Comparison of ENCODE assay signal across 4 cellular contexts in the genomic region with DNA sequence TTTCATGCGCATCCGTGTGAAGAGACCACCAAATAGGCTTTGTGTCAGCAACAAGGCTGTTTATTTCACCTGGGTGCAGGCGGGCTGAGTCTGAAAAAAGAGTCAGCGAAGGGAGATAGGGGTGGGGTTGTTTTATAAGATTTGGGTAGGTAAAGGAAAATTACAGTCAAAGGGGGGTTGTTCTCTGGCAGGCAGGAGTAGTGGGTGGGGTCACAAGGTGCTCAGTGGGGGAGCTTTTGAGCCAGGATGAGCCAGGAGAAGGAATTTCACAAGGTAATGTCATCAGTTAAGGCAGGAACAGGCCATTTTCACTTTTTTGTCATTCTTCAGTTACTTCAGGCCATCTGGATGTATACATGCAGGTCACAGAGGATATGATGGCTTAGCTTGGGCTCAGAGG. TPM values are rescaled to one million over a fixed set of nuclear protein-coding genes. Genes with fewer than 3 reads are reported as not detected.
"Had no signal": no experiment of that assay in that cellular context is flagged by ENCODE, and none has a peak within 500 bp of the region (broad histone marks: within the 10 kb centered on the region; RNA-seq: fewer than 3 reads in every experiment).

No MANE protein-coding gene starts in this region.

RNA-seq across cellular contexts. Expression of gene STRIT1, which starts 19.0 kb away (rescaled TPM):
- total RNA-seq: LHCN-M2, M059J, MCF 10A, NCI-H460 had no signal
